Comparison of ENCODE assay signal across 12 cellular contexts in the genomic region with DNA sequence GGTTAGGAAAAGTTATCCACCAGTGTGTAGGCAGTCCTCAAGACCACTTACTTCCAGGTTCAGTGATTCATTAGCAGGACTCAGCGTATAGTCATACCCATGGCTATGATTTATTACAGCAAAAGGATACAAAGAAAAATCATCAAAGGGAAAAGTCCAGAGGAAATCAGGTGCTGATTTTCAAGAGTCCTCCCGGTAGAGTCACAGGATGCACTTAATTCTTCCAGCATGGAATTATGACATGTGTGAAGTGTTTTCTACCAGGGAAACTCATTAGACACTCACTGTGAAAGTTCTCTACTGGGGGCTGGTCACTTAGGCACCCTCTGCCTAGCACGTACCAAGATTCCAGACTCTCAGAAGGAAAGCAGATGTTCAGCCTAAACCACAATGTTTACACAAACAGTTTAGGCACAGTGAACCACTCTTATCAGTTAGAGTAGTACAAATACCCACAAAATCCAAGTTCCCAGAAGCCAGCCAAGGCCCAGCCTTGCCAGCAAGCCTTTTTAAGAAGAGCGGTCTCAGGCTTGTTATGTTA. TPM values are rescaled to one million over a fixed set of nuclear protein-coding genes. Genes with fewer than 3 reads are reported as not detected.
DNase-seq lines count a peak whose midpoint lies in the region; ATAC-seq, FAIRE-seq and TF ChIP-seq lines count a peak whose summit lies in the region.
"Had no signal": no experiment of that assay in that cellular context is flagged by ENCODE, and none has a peak within 500 bp of the region (broad histone marks: within the 10 kb centered on the region; RNA-seq: fewer than 3 reads in every experiment).

No MANE protein-coding gene starts in this region.

- H3K36me3 ChIP-seq in psoas muscle (ENCODE audit: insufficient read depth in 1 of 2, low read depth in 1 of 2) = no peaks in the 10 kb centered on the region

- no peak overlapping the region for H3K4me3 ChIP-seq in A549
- no peak overlapping the region for H3K4me3 ChIP-seq in psoas muscle

- no peak for TF ChIP-seq POLR2A in A549 (IDR thresholded peaks at IDR 0.05; ENCODE audit: low read length)

- peaks cover 47% of the 10 kb centered on the region for H3K4me1 ChIP-seq in A549
- no peaks in the 10 kb centered on the region for H3K4me1 ChIP-seq in psoas muscle

- intact Hi-C loops in MCF 10A (cut with micrococcal nuclease) (no loop called here), psoas muscle (cut with DNase I) (no loop called here)

- DNase-seq in A549 (ENCODE audit: low read depth in 1 of 2, low spot score in 1 of 2) (peak in 1 of 2 experiments; percentile 47), HT-29 (ENCODE audit: low spot score) (peak; percentile 33), MCF 10A (ENCODE audit: unreplicated experiment) (peak; percentile 48), mucosa of gallbladder (ENCODE audit: low spot score) (peak; percentile 49), SKM-1 (lab: John Stamatoyannopoulos, UW; ENCODE audit: unreplicated experiment) (no peak), psoas muscle (no peak)
- DNase-seq in activated CD4-positive, alpha-beta T cell treated with anti-CD3 and anti-CD28 coated beads, Interleukin-2, amount 50 U/mL, for 48 hours = no peak
- no peak for DNase-seq in natural killer cell treated with Interleukin-12 subunit alpha and Interleukin-12 subunit beta and Interleukin-15 and Interleukin-18, amount 100 ng/mL, for 72 hours (ENCODE audit: low spot score)
- DNase-seq: activated CD4-positive, alpha-beta T cell treated with anti-CD3 and anti-CD28 coated beads, Interleukin-2, amount 50 U/mL, for 4 hours; NCI-H69; small intestine had no signal

- H3K9me3 Mint-ChIP-seq in MCF 10A (ENCODE audit: unreplicated experiment) = no peaks in the 10 kb centered on the region
- no peaks in the 10 kb centered on the region for H3K9me3 Mint-ChIP-seq in natural killer cell treated with Interleukin-12 subunit alpha and Interleukin-12 subunit beta and Interleukin-15 and Interleukin-18, amount 100 ng/mL, for 72 hours
- H3K9me3 Mint-ChIP-seq: CD14-positive monocyte had no signal

- no peak overlapping the region for H3K4me3 Mint-ChIP-seq in MCF 10A (ENCODE audit: unreplicated experiment)
- no peak overlapping the region for H3K4me3 Mint-ChIP-seq in natural killer cell treated with Interleukin-12 subunit alpha and Interleukin-12 subunit beta and Interleukin-15 and Interleukin-18, amount 100 ng/mL, for 72 hours
- H3K4me3 Mint-ChIP-seq: CD14-positive monocyte had no signal

- FAIRE-seq in A549 (lab: Jason Lieb, UNC) = no peak
- FAIRE-seq: small intestine had no signal

- peak overlapping the region; percentile 48 for H3K4me2 ChIP-seq in A549

- CTCF ChIA-PET in A549 (lab: Yijun Ruan, JAX) (interaction anchor here (0.9 to 1.1 kb wide), 2 partner anchors 10 to 14 kb away, joined by 3 to 4 read pairs; no protein-coding TSS in a partner anchor), MCF 10A (lab: Yijun Ruan, JAX) (no interaction called here)

- H3K4me1 Mint-ChIP-seq in MCF 10A (ENCODE audit: insufficient read depth, unreplicated experiment) = peaks cover 60% of the 10 kb centered on the region
- peaks cover 2 to 7% of the 10 kb centered on the region in 2 donors for H3K4me1 Mint-ChIP-seq in natural killer cell treated with Interleukin-12 subunit alpha and Interleukin-12 subunit beta and Interleukin-15 and Interleukin-18, amount 100 ng/mL, for 72 hours (ENCODE audit: low read depth in 2 of 2)

- no peaks in the 10 kb centered on the region for H3K36me3 Mint-ChIP-seq in MCF 10A (ENCODE audit: insufficient read depth, unreplicated experiment)
- H3K36me3 Mint-ChIP-seq in natural killer cell treated with Interleukin-12 subunit alpha and Interleukin-12 subunit beta and Interleukin-15 and Interleukin-18, amount 100 ng/mL, for 72 hours = no peaks in the 10 kb centered on the region
- H3K36me3 Mint-ChIP-seq: CD14-positive monocyte had no signal

- no peaks in the 10 kb centered on the region for H3K27me3 Mint-ChIP-seq in MCF 10A (ENCODE audit: insufficient read depth, unreplicated experiment)
- H3K27me3 Mint-ChIP-seq in natural killer cell treated with Interleukin-12 subunit alpha and Interleukin-12 subunit beta and Interleukin-15 and Interleukin-18, amount 100 ng/mL, for 72 hours = peaks cover 0 to 3% of the 10 kb centered on the region in 2 donors

- TF ChIP-seq EP300 in A549 (IDR thresholded peaks at IDR 0.05) = no peak

- POLR2A ChIA-PET in A549 (lab: Yijun Ruan, JAX) (no interaction called here), MCF 10A (lab: Yijun Ruan, JAX) (interaction anchor here (0.6 to 5.4 kb wide), 8 partner anchors 8 to 444 kb away, joined by 3 to 91 read pairs (median 16); a partner anchor contains a TSS)

- no peak overlapping the region for H3K27ac ChIP-seq in A549
- H3K27ac ChIP-seq in psoas muscle = no peak overlapping the region

- WGBS in A549 (ENCODE audit: missing lambda C conversion rate) = 40% methylated on average over 4 of the region's 4 CpGs
- WGBS in psoas muscle, 3 donors = 71 to 77% (median 76%) methylated on average over 4 of the region's 4 CpGs

- H3K9me3 ChIP-seq in A549 = no peaks in the 10 kb centered on the region
- no peaks in the 10 kb centered on the region for H3K9me3 ChIP-seq in psoas muscle

- no peak for TF ChIP-seq RAD21 in A549 (conservative IDR thresholded peaks at IDR 0.05 in 1 of 2, IDR thresholded peaks at IDR 0.05 in 1 of 2)

- peak in 1 of 2 experiments; percentile 39; a peak in 3 of 6 replicates for ATAC-seq in A549
- ATAC-seq in psoas muscle = no peak
- ATAC-seq in natural killer cell treated with Interleukin-12 subunit alpha and Interleukin-12 subunit beta and Interleukin-15 and Interleukin-18, amount 100 ng/mL, for 72 hours = no peak

- no peaks in the 10 kb centered on the region for H3K27me3 ChIP-seq in psoas muscle (ENCODE audit: insufficient read depth in 3 of 3, low read length in 2 of 3)

- TF ChIP-seq CTCF in A549 (IDR thresholded peaks at IDR 0.05) (no peak), MCF 10A (IDR thresholded peaks at IDR 0.05; ENCODE audit: unreplicated experiment) (no peak), psoas muscle (IDR thresholded peaks at IDR 0.05) (no peak)

- H3K27ac Mint-ChIP-seq in MCF 10A (ENCODE audit: low read depth, unreplicated experiment) = peak overlapping the region; percentile 88
- H3K27ac Mint-ChIP-seq in natural killer cell treated with Interleukin-12 subunit alpha and Interleukin-12 subunit beta and Interleukin-15 and Interleukin-18, amount 100 ng/mL, for 72 hours = no peak overlapping the region
- H3K27ac Mint-ChIP-seq: CD14-positive monocyte had no signal

- BruUV-seq in MCF 10A (replicated peaks; lab: Mats Ljungman, UMichigan) = no TSS peak

RNA-seq across cellular contexts. Expression of a gene that starts 10.2 kb away (rescaled TPM):
- polyA plus RNA-seq in A549 (2011; rRNA removed) (0.34 TPM in 1 of 2 replicates, not detected in the other), A549 (2017; fragmentation: RNase III; extraction: RNeasy Plus Mini Kit Qiagen cat#74134 plus additional on column Dnase treatment) (not detected in 3 replicates), psoas muscle (under 1 TPM; 0.51 to 0.79 (median 0.61) TPM)
- polyA plus RNA-seq in A549 (2012; cell fraction: cytosol; rRNA removed) = 0.15 TPM in 1 of 2 replicates, not detected in the other
- not detected in 2 replicates for polyA plus RNA-seq in A549 (2012; cell fraction: nucleus; rRNA removed)
- not detected in 2 replicates for polyA minus RNA-seq in A549 (2011; rRNA and poly(A)+ RNA removed)
- total RNA-seq in HT-29 (2014; rRNA removed; shearing (Covaris generic)) = not detected in 2 replicates
- total RNA-seq in MCF 10A (2022) (0.91 TPM in 1 of 2 replicates, not detected in the other), mucosa of gallbladder (1.8 TPM), psoas muscle (1 to 10 TPM in 1 of 4 donors, under 1 TPM in 2, not detected in 1; 0.64 to 1.2 (median 0.73) TPM)
- not detected for total RNA-seq in natural killer cell treated with Interleukin-12 subunit alpha and Interleukin-12 subunit beta and Interleukin-15 and Interleukin-18, amount 100 ng/mL, for 72 hours

RNA-seq across cellular contexts. Expression of a gene that starts 10.3 kb away (rescaled TPM):
- polyA plus RNA-seq in A549 (2011; rRNA removed) (34.1 and 38.3 TPM in 2 replicates), A549 (2017; fragmentation: RNase III; extraction: RNeasy Plus Mini Kit Qiagen cat#74134 plus additional on column Dnase treatment) (24.9 to 26.0 TPM (median 25.3 TPM) in 3 replicates), psoas muscle (10 to 100 TPM; 28.3 to 56.8 (median 53.9) TPM)
- 46.2 and 46.3 TPM in 2 replicates for polyA plus RNA-seq in A549 (2012; cell fraction: cytosol; rRNA removed)
- polyA plus RNA-seq in A549 (2012; cell fraction: nucleus; rRNA removed) = 27.2 TPM in 2 replicates
- 18.0 and 19.0 TPM in 2 replicates for polyA minus RNA-seq in A549 (2011; rRNA and poly(A)+ RNA removed)
- 26.2 and 33.2 TPM in 2 replicates for total RNA-seq in HT-29 (2014; rRNA removed; shearing (Covaris generic))
- total RNA-seq in MCF 10A (2022) (41.6 and 51.6 TPM in 2 replicates), mucosa of gallbladder (26.4 TPM), psoas muscle (10 to 100 TPM; 40.6 to 56.7 (median 44.9) TPM)
- 10 to 100 TPM; 25.5 to 30.4 TPM for total RNA-seq in natural killer cell treated with Interleukin-12 subunit alpha and Interleukin-12 subunit beta and Interleukin-15 and Interleukin-18, amount 100 ng/mL, for 72 hours

RNA-seq across cellular contexts. Expression of a gene that starts 31.0 kb away (rescaled TPM):
- polyA plus RNA-seq in A549 (2011; rRNA removed) (123 and 137 TPM in 2 replicates), A549 (2017; fragmentation: RNase III; extraction: RNeasy Plus Mini Kit Qiagen cat#74134 plus additional on column Dnase treatment) (188 to 212 TPM (median 189 TPM) in 3 replicates), psoas muscle (under 1 TPM in 2 of 3 donors, not detected in 1; 0.35 to 0.40 TPM)
- polyA plus RNA-seq in A549 (2012; cell fraction: cytosol; rRNA removed) = 271 and 292 TPM in 2 replicates
- 143 and 191 TPM in 2 replicates for polyA plus RNA-seq in A549 (2012; cell fraction: nucleus; rRNA removed)
- 91.9 and 141 TPM in 2 replicates for polyA minus RNA-seq in A549 (2011; rRNA and poly(A)+ RNA removed)
- total RNA-seq in HT-29 (2014; rRNA removed; shearing (Covaris generic)) = 284 and 289 TPM in 2 replicates
- total RNA-seq in MCF 10A (2022) (98.4 and 107 TPM in 2 replicates), mucosa of gallbladder (2.9 TPM), psoas muscle (under 1 TPM; 0.32 to 0.42 (median 0.38) TPM)
- total RNA-seq in natural killer cell treated with Interleukin-12 subunit alpha and Interleukin-12 subunit beta and Interleukin-15 and Interleukin-18, amount 100 ng/mL, for 72 hours = 100 to 1,000 TPM in 1 of 2 donors, 10 to 100 TPM in 1; 89.7 to 139 TPM

RNA-seq across cellular contexts. Expression of a gene that starts 45.7 kb away (rescaled TPM):
- polyA plus RNA-seq in A549 (2011; rRNA removed) (0.23 TPM in 1 of 2 replicates, not detected in the other), A549 (2017; fragmentation: RNase III; extraction: RNeasy Plus Mini Kit Qiagen cat#74134 plus additional on column Dnase treatment) (0.17 to 0.22 TPM in 2 of 3 replicates, not detected in the other), psoas muscle (over 10,000 TPM in 1 of 3 donors, 1,000 to 10,000 TPM in 2; 2,508 to 10,677 (median 9,192) TPM)
- 0.31 and 0.32 TPM in 2 replicates for polyA plus RNA-seq in A549 (2012; cell fraction: cytosol; rRNA removed)
- polyA plus RNA-seq in A549 (2012; cell fraction: nucleus; rRNA removed) = 0.07 and 0.20 TPM in 2 replicates
- not detected in 2 replicates for polyA minus RNA-seq in A549 (2011; rRNA and poly(A)+ RNA removed)
- 0.15 and 0.18 TPM in 2 replicates for total RNA-seq in HT-29 (2014; rRNA removed; shearing (Covaris generic))
- total RNA-seq in MCF 10A (2022) (0.79 TPM in 1 of 2 replicates, not detected in the other), mucosa of gallbladder (0.81 TPM), psoas muscle (1,000 to 10,000 TPM; 1,390 to 3,666 (median 2,654) TPM)
- not detected for total RNA-seq in natural killer cell treated with Interleukin-12 subunit alpha and Interleukin-12 subunit beta and Interleukin-15 and Interleukin-18, amount 100 ng/mL, for 72 hours

RNA-seq across cellular contexts. Expression of a gene that starts 52.1 kb away (rescaled TPM):
- 4.0 and 4.1 TPM in 2 replicates for polyA plus RNA-seq in A549 (2011; rRNA removed)
- 8.4 and 11.2 TPM in 2 replicates for polyA plus RNA-seq in A549 (2012; cell fraction: cytosol; rRNA removed)
- 14.7 and 17.1 TPM in 2 replicates for polyA plus RNA-seq in A549 (2012; cell fraction: nucleus; rRNA removed)
- 4.9 to 7.7 TPM (median 7.0 TPM) in 3 replicates for polyA plus RNA-seq in A549 (2017; fragmentation: RNase III; extraction: RNeasy Plus Mini Kit Qiagen cat#74134 plus additional on column Dnase treatment)
- 4.0 and 4.3 TPM in 2 replicates for polyA minus RNA-seq in A549 (2011; rRNA and poly(A)+ RNA removed)
- 30.8 and 31.2 TPM in 2 replicates for total RNA-seq in HT-29 (2014; rRNA removed; shearing (Covaris generic))
- total RNA-seq in MCF 10A (2022) = 8.5 and 13.9 TPM in 2 replicates
- 34.6 TPM for total RNA-seq in mucosa of gallbladder
- total RNA-seq in psoas muscle = 10 to 100 TPM; 22.3 to 44.9 (median 31.6) TPM
- polyA plus RNA-seq in psoas muscle = 10 to 100 TPM in 2 of 3 donors, 1 to 10 TPM in 1; 8.7 to 63.9 (median 21.2) TPM
- 1 to 10 TPM; 1.5 to 2.2 TPM for total RNA-seq in natural killer cell treated with Interleukin-12 subunit alpha and Interleukin-12 subunit beta and Interleukin-15 and Interleukin-18, amount 100 ng/mL, for 72 hours

Comparison
In these comparisons a context has a peak if more than half of its experiments do, and no peak if none do; other contexts are left out.
1. DNase-seq: peak in HT-29 (single experiment), MCF 10A (single experiment) and mucosa of gallbladder (single experiment); none in SKM-1 (single experiment), psoas muscle (0 of 2), activated CD4-positive, alpha-beta T cell treated with anti-CD3 and anti-CD28 coated beads, Interleukin-2, amount 50 U/mL, for 48 hours (0 of 2) and natural killer cell treated with Interleukin-12 subunit alpha and Interleukin-12 subunit beta and Interleukin-15 and Interleukin-18, amount 100 ng/mL, for 72 hours (single experiment).
2. RNA of a gene that starts 31.0 kb away (total RNA-seq): 284 to 289 TPM in HT-29, 89.7 to 139 TPM in natural killer cell treated with Interleukin-12 subunit alpha and Interleukin-12 subunit beta and Interleukin-15 and Interleukin-18, amount 100 ng/mL, for 72 hours and 98.4 to 107 TPM in MCF 10A; 2.9 TPM in mucosa of gallbladder (single experiment) and 0.32 to 0.42 TPM in psoas muscle; every median in the first group is over 10 times any median in the second.